29 cellular contexts compared by ENCODE assay signal in the genomic region with DNA sequence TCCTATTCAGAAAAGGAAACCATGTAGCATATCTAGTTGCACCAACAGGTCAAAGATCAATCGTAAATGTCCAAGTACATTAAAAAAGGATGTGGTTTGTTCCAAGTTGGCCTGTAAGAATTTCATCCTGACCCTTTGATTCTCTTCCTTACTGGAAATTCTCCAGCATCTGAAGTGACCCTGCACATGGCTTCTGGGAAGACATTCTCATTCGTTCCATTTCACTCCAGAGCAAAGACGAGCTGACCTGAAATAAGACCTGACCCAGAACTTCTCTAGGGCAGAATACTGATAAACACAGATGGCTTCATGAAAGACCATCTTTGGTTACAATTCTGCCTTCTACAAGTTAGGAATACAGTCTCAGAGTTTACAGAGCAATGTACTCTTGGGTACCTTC. TPM values are rescaled to one million over a fixed set of nuclear protein-coding genes. Genes with fewer than 3 reads are reported as not detected.
DNase-seq lines count a peak whose midpoint lies in the region; ATAC-seq, FAIRE-seq and TF ChIP-seq lines count a peak whose summit lies in the region.
"Had no signal": no experiment of that assay in that cellular context is flagged by ENCODE, and none has a peak within 500 bp of the region (broad histone marks: within the 10 kb centered on the region; RNA-seq: fewer than 3 reads in every experiment).

No MANE protein-coding gene starts in this region.

- TF ChIP-seq POLR2A in adrenal gland (IDR thresholded peaks at IDR 0.05) (no peak), GM12891 (IDR thresholded peaks at IDR 0.05; ENCODE audit: low read depth, low read length) (no peak)

- DNase-seq in GM23338 (ENCODE audit: low spot score) (no peak), adrenal gland (peak in 2 of 7 donors; percentile 29 to 35), inferior parietal cortex (ENCODE audit: extremely low spot score) (peak; percentile 49), psoas muscle (no peak), GM12891 (ENCODE audit: insufficient read length, low spot score) (no peak), HFFc6 (no peak)
- no peak for DNase-seq in stimulated activated naive CD8-positive, alpha-beta T cell treated with anti-CD3 and anti-CD28 coated beads, Interleukin-15, amount 100 ng/mL, for 72 hours
- DNase-seq: activated CD4-positive, alpha-beta T cell treated with anti-CD3 and anti-CD28 coated beads for 1 hour; activated CD8-positive, alpha-beta T cell treated with anti-CD3 and anti-CD28 coated beads, Interleukin-2, amount 10 ng/mL, durations not matched to agents 7 days and 5 days; activated naive CD4-positive, alpha-beta T cell treated with anti-CD3 and anti-CD28 coated beads for 36 hours; activated T-cell treated with anti-CD3 and anti-CD28 coated beads, Interleukin-2, amount 50 U/mL, for 24 hours; Caco-2; GM23248; IMR-90; MG63; NCI-H1436; NCI-H524; retina; stimulated activated CD4-positive, alpha-beta T cell treated with anti-CD3 and anti-CD28 coated beads, Interleukin-4, amount 100 ng/mL, for 24 hours; stimulated activated naive CD4-positive, alpha-beta T cell treated with Interleukin-2 at 50 U/mL for 16 hours; upper lobe of left lung had no signal

- TF ChIP-seq CTCF in GM23338 (conservative IDR thresholded peaks at IDR 0.05; ENCODE audit: low read depth in 2 of 2) (no peak), adrenal gland (IDR thresholded peaks at IDR 0.05) (no peak), psoas muscle (IDR thresholded peaks at IDR 0.05) (no peak), HFFc6 (IDR thresholded peaks at IDR 0.05) (no peak)

- H3K4me1 Mint-ChIP-seq in GM23338 = no peaks in the 10 kb centered on the region
- H3K4me1 Mint-ChIP-seq in stimulated activated naive CD8-positive, alpha-beta T cell treated with anti-CD3 and anti-CD28 coated beads, Interleukin-15, amount 100 ng/mL, for 72 hours = no peaks in the 10 kb centered on the region
- no peaks in the 10 kb centered on the region for H3K4me1 Mint-ChIP-seq in HFFc6 (ENCODE audit: low read depth)

- H2AFZ ChIP-seq in GM23338 = peak overlapping the region; percentile 53; the same call in 1 of the 2 replicates
- H2AFZ ChIP-seq: GM23248 had no signal

- H3K36me3 ChIP-seq in GM23338 (ENCODE audit: insufficient read depth) (no peaks in the 10 kb centered on the region), adrenal gland (replicated peaks in 1 of 2) (no peaks in the 10 kb centered on the region), psoas muscle (ENCODE audit: insufficient read depth in 1 of 2, low read depth in 1 of 2) (no peaks in the 10 kb centered on the region)
- H3K36me3 ChIP-seq: BLaER1 treated with 17β-estradiol and CSF1 and Interleukin-3, amounts not matched to agents 10 nM and 100 nM; cardiac muscle cell; MG63; neutrophil; upper lobe of left lung had no signal

- H3K9me3 ChIP-seq in adrenal gland (replicated peaks in 1 of 3) (no peaks in the 10 kb centered on the region), psoas muscle (no peaks in the 10 kb centered on the region)
- H3K9me3 ChIP-seq: BLaER1 treated with 17β-estradiol and CSF1 and Interleukin-3, amounts not matched to agents 10 nM and 100 nM; Caco-2; MG63; neutrophil; upper lobe of left lung had no signal

- no peak overlapping the region for H3K27ac ChIP-seq in GM23338 (ENCODE audit: low read depth)
- H3K27ac ChIP-seq in adrenal gland = peak overlapping the region in 3 of 5 donors; percentile 16 to 75 (median 67)
- peak overlapping the region; percentile 20 for H3K27ac ChIP-seq in psoas muscle
- H3K27ac ChIP-seq: BLaER1 treated with 17β-estradiol and CSF1 and Interleukin-3, amounts not matched to agents 10 nM and 100 nM; cardiac muscle cell; GM23248; neutrophil; RWPE1; upper lobe of left lung had no signal

- no peak overlapping the region for H3K4me3 Mint-ChIP-seq in GM23338
- H3K4me3 Mint-ChIP-seq in stimulated activated naive CD8-positive, alpha-beta T cell treated with anti-CD3 and anti-CD28 coated beads, Interleukin-15, amount 100 ng/mL, for 72 hours = no peak overlapping the region
- no peak overlapping the region for H3K4me3 Mint-ChIP-seq in HFFc6
- H3K4me3 Mint-ChIP-seq: activated CD8-positive, alpha-beta T cell treated with anti-CD3 and anti-CD28 coated beads, Interleukin-2, amount 10 ng/mL, durations not matched to agents 7 days and 5 days; activated naive CD4-positive, alpha-beta T cell treated with anti-CD3 and anti-CD28 coated beads for 36 hours; activated T-cell treated with anti-CD3 and anti-CD28 coated beads, Interleukin-2, amount 50 U/mL, for 24 hours had no signal

- FAIRE-seq in GM12891 (lab: Jason Lieb, UNC) = no peak

- H3K27me3 Mint-ChIP-seq in GM23338 (ENCODE audit: insufficient read depth, low read depth, poor library complexity) (peaks cover 2% of the 10 kb centered on the region), HFFc6 (ENCODE audit: insufficient read depth) (peaks cover 4% of the 10 kb centered on the region; the same call in 1 of the 2 replicates)
- peaks cover 25% of the 10 kb centered on the region for H3K27me3 Mint-ChIP-seq in stimulated activated naive CD8-positive, alpha-beta T cell treated with anti-CD3 and anti-CD28 coated beads, Interleukin-15, amount 100 ng/mL, for 72 hours

- no peaks in the 10 kb centered on the region for H3F3A ChIP-seq in GM23338 (replicated peaks; ENCODE audit: low read depth)

- H3K4me1 ChIP-seq in GM23338 (ENCODE audit: insufficient read depth) = no peaks in the 10 kb centered on the region
- peaks cover 13 to 47% of the 10 kb centered on the region in 2 donors for H3K4me1 ChIP-seq in adrenal gland (replicated peaks in 1 of 2)
- peaks cover 19% of the 10 kb centered on the region for H3K4me1 ChIP-seq in psoas muscle
- H3K4me1 ChIP-seq: BLaER1 treated with 17β-estradiol and CSF1 and Interleukin-3, amounts not matched to agents 10 nM and 100 nM; Caco-2 had no signal

- no peaks in the 10 kb centered on the region for H3K9me2 ChIP-seq in GM23338 (ENCODE audit: insufficient read depth)

- no peaks in the 10 kb centered on the region for H3K79me2 ChIP-seq in GM23338 (replicated peaks; ENCODE audit: insufficient read depth)

- H3K27ac Mint-ChIP-seq in GM23338 = peak overlapping the region; percentile 7; the same call in 1 of the 2 replicates
- no peak overlapping the region for H3K27ac Mint-ChIP-seq in stimulated activated naive CD8-positive, alpha-beta T cell treated with anti-CD3 and anti-CD28 coated beads, Interleukin-15, amount 100 ng/mL, for 72 hours
- H3K27ac Mint-ChIP-seq in HFFc6 = no peak overlapping the region
- H3K27ac Mint-ChIP-seq: activated CD8-positive, alpha-beta T cell treated with anti-CD3 and anti-CD28 coated beads, Interleukin-2, amount 10 ng/mL, durations not matched to agents 7 days and 5 days; activated naive CD4-positive, alpha-beta T cell treated with anti-CD3 and anti-CD28 coated beads for 36 hours; activated T-cell treated with anti-CD3 and anti-CD28 coated beads, Interleukin-2, amount 50 U/mL, for 24 hours had no signal

- intact Hi-C loops in adrenal gland (cut with DNase I) (loop anchor here (5.0 kb wide), 2 partner anchors 157 to 162 kb away; no protein-coding TSS in a partner anchor), psoas muscle (cut with DNase I) (loop anchor here in 1 of 2 donors (5.0 kb wide), 1 partner anchor 162 kb away; no protein-coding TSS in a partner anchor)

- H3K27me3 ChIP-seq in GM23338 (ENCODE audit: insufficient read depth) = no peaks in the 10 kb centered on the region
- no peaks in the 10 kb centered on the region for H3K27me3 ChIP-seq in adrenal gland
- no peaks in the 10 kb centered on the region for H3K27me3 ChIP-seq in psoas muscle (ENCODE audit: insufficient read depth in 3 of 3, low read length in 2 of 3)
- H3K27me3 ChIP-seq: BLaER1 treated with 17β-estradiol and CSF1 and Interleukin-3, amounts not matched to agents 10 nM and 100 nM; neutrophil; upper lobe of left lung had no signal

- H3K4me3 ChIP-seq in GM23338 = no peak overlapping the region
- H3K4me3 ChIP-seq in adrenal gland = no peak overlapping the region
- no peak overlapping the region for H3K4me3 ChIP-seq in psoas muscle
- H3K4me3 ChIP-seq: BLaER1 treated with 17β-estradiol and CSF1 and Interleukin-3, amounts not matched to agents 10 nM and 100 nM; cardiac muscle cell; GM23248; lung; MG63; upper lobe of left lung had no signal

- H3K4me2 ChIP-seq in GM23338 = no peak overlapping the region
- H3K4me2 ChIP-seq: BLaER1 treated with 17β-estradiol and CSF1 and Interleukin-3, amounts not matched to agents 10 nM and 100 nM had no signal

- H3K36me3 Mint-ChIP-seq in GM23338 (ENCODE audit: low read depth) (no peaks in the 10 kb centered on the region), HFFc6 (ENCODE audit: low read depth) (no peaks in the 10 kb centered on the region)

- H3K9me3 Mint-ChIP-seq in GM23338 (no peaks in the 10 kb centered on the region), HFFc6 (no peaks in the 10 kb centered on the region)
- H3K9me3 Mint-ChIP-seq in stimulated activated naive CD8-positive, alpha-beta T cell treated with anti-CD3 and anti-CD28 coated beads, Interleukin-15, amount 100 ng/mL, for 72 hours = no peaks in the 10 kb centered on the region
- H3K9me3 Mint-ChIP-seq: activated naive CD4-positive, alpha-beta T cell treated with anti-CD3 and anti-CD28 coated beads for 36 hours; activated T-cell treated with anti-CD3 and anti-CD28 coated beads, Interleukin-2, amount 50 U/mL, for 24 hours had no signal

- no peaks in the 10 kb centered on the region for H4K20me1 ChIP-seq in GM23338 (replicated peaks; ENCODE audit: insufficient read depth)
- H4K20me1 ChIP-seq: BLaER1 treated with 17β-estradiol and CSF1 and Interleukin-3, amounts not matched to agents 10 nM and 100 nM had no signal

- ATAC-seq in GM23338 (no peak), psoas muscle (no peak), GM21529 (IDR thresholded peaks at IDR 0.05; ENCODE audit: unreplicated experiment) (no peak)
- no peak for ATAC-seq in stimulated activated naive CD8-positive, alpha-beta T cell treated with anti-CD3 and anti-CD28 coated beads, Interleukin-15, amount 100 ng/mL, for 72 hours
- ATAC-seq: activated CD8-positive, alpha-beta T cell treated with anti-CD3 and anti-CD28 coated beads, Interleukin-2, amount 10 ng/mL, durations not matched to agents 7 days and 5 days had no signal

- WGBS in adrenal gland, 4 donors = 20 to 30% (median 23%) methylated on average over 3 of the region's 3 CpGs
- WGBS in psoas muscle, 3 donors = 8 to 26% (median 21%) methylated on average over 3 of the region's 3 CpGs

TF ChIP-seq in GM23338, 12 proteins besides CTCF, POLR2A, EP300 and RAD21 (continues in another document):
- TF ChIP-seq EZH2 (IDR thresholded peaks at IDR 0.05; ENCODE audit: low read depth, unreplicated experiment) = no peak

TF ChIP-seq in GM12891, 5 proteins besides CTCF, POLR2A, EP300 and RAD21 (continues in another document):
- no peak for TF ChIP-seq SPI1 (IDR thresholded peaks at IDR 0.05; ENCODE audit: low read depth, low read length)

RNA-seq across cellular contexts. Expression of gene ASB4, which starts 39.8 kb away (rescaled TPM):
- total RNA-seq in GM23338 (2014; rRNA removed; shearing (Covaris generic)) = not detected in 2 replicates
- polyA plus RNA-seq in GM23338 (2016; fragmentation: Nextera tagmentation; extraction: Ambion mirVana) (not detected in 2 replicates), adrenal gland (100 to 1,000 TPM in 1 of 3 donors, 10 to 100 TPM in 2; 18.3 to 150 (median 53.4) TPM), psoas muscle (10 to 100 TPM in 2 of 3 donors, under 1 TPM in 1; 0.23 to 24.0 (median 10.8) TPM)
- total RNA-seq in adrenal gland (100 to 1,000 TPM in 3 of 8 donors, 10 to 100 TPM in 5; 39.9 to 323 (median 88.2) TPM), psoas muscle (10 to 100 TPM in 3 of 4 donors, 1 to 10 TPM in 1; 7.7 to 18.8 (median 11.2) TPM)
- not detected for polyA plus RNA-seq in GM12891 (2012; ENCODE audit: low read depth, missing spikeins)
- not detected for total RNA-seq in HFFc6 (2021; fragmentation: NEBNext Ultra II Directional; extraction: Animal tissue kit (Norgen Biotek cat#: 25700))
- total RNA-seq: A673; activated CD8-positive, alpha-beta T cell treated with anti-CD3 and anti-CD28 coated beads, Interleukin-2, amount 10 ng/mL, durations not matched to agents 7 days and 5 days; activated naive CD4-positive, alpha-beta T cell treated with anti-CD3 and anti-CD28 coated beads for 36 hours; Caco-2; cardiac muscle cell; dermis microvascular lymphatic vessel endothelial cell; GM23248; IMR-90 had no signal
- polyA plus RNA-seq: GM23248, IMR-90 had no signal
